In the genomic region with DNA sequence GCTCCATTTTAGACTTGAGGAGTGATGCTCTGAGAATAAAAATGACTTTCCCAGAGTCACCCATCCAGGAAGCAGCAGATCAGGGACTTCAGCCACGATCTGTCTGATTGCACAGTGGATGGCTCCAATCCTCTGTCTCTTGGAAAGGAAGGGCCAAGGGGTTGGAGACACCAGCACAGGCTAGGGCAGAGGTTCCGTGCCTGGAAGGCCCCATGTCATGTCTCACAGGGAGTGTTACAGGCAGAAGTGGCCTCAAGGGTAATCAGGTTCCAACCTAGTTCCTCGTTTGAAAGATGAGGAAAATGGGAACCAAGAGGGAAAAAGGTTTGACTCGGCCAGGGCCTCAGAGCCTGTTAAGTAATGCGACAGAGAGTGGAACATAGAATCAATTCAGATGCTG, we compare ENCODE assay signal across 19 cellular contexts.
"Had no signal": no experiment of that assay in that cellular context is flagged by ENCODE, and none has a peak within 500 bp of the region (broad histone marks: within the 10 kb centered on the region; RNA-seq: fewer than 3 reads in every experiment).

No MANE protein-coding gene starts in this region.

- H3K27me3 Mint-ChIP-seq: naive thymus-derived CD4-positive, alpha-beta T cell; stimulated activated naive CD8-positive, alpha-beta T cell treated with anti-CD3 and anti-CD28 coated beads, Interleukin-15, Interleukin-2, amounts not matched to agents 100 ng/mL and 50 ng/mL, for 24 hours had no signal

- ATAC-seq: gastrocnemius medialis; left lobe of liver; naive thymus-derived CD4-positive, alpha-beta T cell; stimulated activated memory B cell treated with anti-CD40 and anti-IgM and Interleukin-4, amounts not matched to agents 10 μg/mL and 1 μg/mL and 100 μg/mL, for 72 hours had no signal

- H3K4me1 Mint-ChIP-seq: naive thymus-derived CD4-positive, alpha-beta T cell; stimulated activated memory B cell treated with anti-CD40 and anti-IgM and Interleukin-4, amounts not matched to agents 10 μg/mL and 1 μg/mL and 100 μg/mL, for 72 hours had no signal

- H3K27ac ChIP-seq: dorsolateral prefrontal cortex, gastrocnemius medialis, neutrophil, tibial nerve had no signal

- DNase-seq: cortex of kidney; dorsolateral prefrontal cortex; effector CD8-positive, alpha-beta T cell; gastrocnemius medialis; heart right ventricle; hypothalamus; islet precursor cell; mammary epithelial cell; naive thymus-derived CD4-positive, alpha-beta T cell; posterior cingulate gyrus; spleen; stimulated activated CD4-positive, alpha-beta T cell treated with anti-CD3 and anti-CD28 coated beads, Interleukin-15, amount 100 ng/mL, for 24 hours; stimulated activated CD4-positive, alpha-beta T cell treated with anti-CD3 and anti-CD28 coated beads, Interleukin-1b, Interleukin-23, amount 100 ng/mL, for 48 hours; stimulated activated CD4-positive, alpha-beta T cell treated with anti-CD3 and anti-CD28 coated beads, Interleukin-4, amount 100 ng/mL, for 24 hours had no signal

- H3K4me3 Mint-ChIP-seq: naive thymus-derived CD4-positive, alpha-beta T cell; stimulated activated memory B cell treated with anti-CD40 and anti-IgM and Interleukin-4, amounts not matched to agents 10 μg/mL and 1 μg/mL and 100 μg/mL, for 72 hours; stimulated activated naive CD8-positive, alpha-beta T cell treated with anti-CD3 and anti-CD28 coated beads, Interleukin-15, Interleukin-2, amounts not matched to agents 100 ng/mL and 50 ng/mL, for 24 hours had no signal

- H3K9me3 Mint-ChIP-seq: naive thymus-derived CD4-positive, alpha-beta T cell; stimulated activated memory B cell treated with anti-CD40 and anti-IgM and Interleukin-4, amounts not matched to agents 10 μg/mL and 1 μg/mL and 100 μg/mL, for 72 hours; stimulated activated naive CD8-positive, alpha-beta T cell treated with anti-CD3 and anti-CD28 coated beads, Interleukin-15, Interleukin-2, amounts not matched to agents 100 ng/mL and 50 ng/mL, for 24 hours had no signal

- H3K36me3 Mint-ChIP-seq: naive thymus-derived CD4-positive, alpha-beta T cell; stimulated activated memory B cell treated with anti-CD40 and anti-IgM and Interleukin-4, amounts not matched to agents 10 μg/mL and 1 μg/mL and 100 μg/mL, for 72 hours had no signal

- H3K27ac Mint-ChIP-seq: naive thymus-derived CD4-positive, alpha-beta T cell; stimulated activated memory B cell treated with anti-CD40 and anti-IgM and Interleukin-4, amounts not matched to agents 10 μg/mL and 1 μg/mL and 100 μg/mL, for 72 hours; stimulated activated naive CD8-positive, alpha-beta T cell treated with anti-CD3 and anti-CD28 coated beads, Interleukin-15, Interleukin-2, amounts not matched to agents 100 ng/mL and 50 ng/mL, for 24 hours had no signal

- H3K36me3 ChIP-seq: gastrocnemius medialis, heart right ventricle, neutrophil, spleen, tibial nerve had no signal

- H3K4me3 ChIP-seq: dorsolateral prefrontal cortex, gastrocnemius medialis, heart right ventricle, spleen, tibial nerve had no signal

- H3K4me1 ChIP-seq: gastrocnemius medialis, spleen had no signal

- H3K9me3 ChIP-seq: gastrocnemius medialis, heart right ventricle, neutrophil, spleen, tibial nerve had no signal

- H3K27me3 ChIP-seq: gastrocnemius medialis, neutrophil, tibial nerve had no signal
